ENCODE assay signal across 8 cellular contexts in genomic region chr10:22325272-22325947, GRCh38. TPM values are rescaled to one million over a fixed set of nuclear protein-coding genes. Genes with fewer than 3 reads are reported as not detected.
DNase-seq lines count a peak whose midpoint lies in the region; ATAC-seq, FAIRE-seq and TF ChIP-seq lines count a peak whose summit lies in the region.

No MANE protein-coding gene starts in this region.

- H3K36me3 ChIP-seq in GM23338 (ENCODE audit: insufficient read depth), result no peaks in the 10 kb centered on the region
- H3K36me3 ChIP-seq in GM12878 (ENCODE audit: control insufficient read depth in 2 of 2, insufficient read depth in 2 of 2, low read length in 1 of 2), result peaks cover 2 to 13% of the 10 kb centered on the region in 2 experiments; a peak in 3 of 4 replicates
- no peaks in the 10 kb centered on the region for H3K36me3 ChIP-seq in hepatocyte (replicated peaks; ENCODE audit: insufficient read depth, low read depth)

- H3K4me1 ChIP-seq in GM23338 (ENCODE audit: insufficient read depth), result peaks cover 57% of the 10 kb centered on the region
- peaks cover 9% of the 10 kb centered on the region for H3K4me1 ChIP-seq in GM12878 (ENCODE audit: control insufficient read depth, insufficient read depth, low read length)
- peaks cover 26% of the 10 kb centered on the region for H3K4me1 ChIP-seq in hepatocyte (ENCODE audit: insufficient read depth)

- SMC1A ChIA-PET in GM12878 (lab: Charles Lee; ENCODE audit: uncharacterized antibody, unreplicated experiment), result interaction anchor here (1.4 kb wide), 1 partner anchor 92 kb away, joined by 3 read pairs; no protein-coding TSS in a partner anchor

- RAD21 ChIA-PET in GM12878 (lab: Charles Lee; ENCODE audit: unreplicated experiment), result interaction anchor here (1.1 to 1.5 kb wide), 3 partner anchors 9 to 18 kb away, joined by 3 to 6 read pairs (median 5); partner anchors contain the start of gene COMMD3

- ATAC-seq in GM23338, result peak; percentile 80
- ATAC-seq in GM12878, result peak; percentile 45

- TF ChIP-seq POLR2A in GM12878 (IDR thresholded peaks at IDR 0.05; ENCODE audit: low read depth, low read length), result no peak

- TF ChIP-seq EP300 in GM12878 (IDR thresholded peaks at IDR 0.05; ENCODE audit: borderline replicate concordance in 1 of 2, control insufficient read depth in 1 of 2, low read depth in 2 of 2, low read length in 2 of 2), result no peak

- peaks cover 73% of the 10 kb centered on the region for H3K27me3 Mint-ChIP-seq in GM23338 (ENCODE audit: insufficient read depth, low read depth, poor library complexity)

- H3K9me3 Mint-ChIP-seq in GM23338, result peaks cover 4% of the 10 kb centered on the region; the same call in 2 of the 3 replicates

- peaks cover 82% of the 10 kb centered on the region for H3K27me3 ChIP-seq in GM23338 (ENCODE audit: insufficient read depth)
- peaks cover 3 to 14% of the 10 kb centered on the region in 2 experiments for H3K27me3 ChIP-seq in GM12878 (replicated peaks in 1 of 2; ENCODE audit: control insufficient read depth in 2 of 2, insufficient read depth in 2 of 2, low read length in 1 of 2)
- H3K27me3 ChIP-seq in hepatocyte, result peaks cover 27% of the 10 kb centered on the region

- in situ Hi-C loops in GM12878 (cut with MboI), result no loop called here

- BruUV-seq in GM12878 (replicated peaks; lab: Mats Ljungman, UMichigan), result no TSS peak

- under 1% methylated on average over 35 of the region's 82 CpGs for WGBS in GM12878 (ENCODE audit: insufficient coverage, insufficient replicate concordance, low lambda C conversion rate, missing lambda C conversion rate)
- WGBS in hepatocyte (ENCODE audit: low lambda C conversion rate, missing lambda C conversion rate), result 2% methylated on average over 21 of the region's 82 CpGs

- H3K79me2 ChIP-seq in GM23338 (replicated peaks; ENCODE audit: insufficient read depth), result 0 out of 2 replicates have a peak, but pooled peaks cover 4% of the 10 kb centered on the region
- H3K79me2 ChIP-seq in GM12878 (ENCODE audit: control insufficient read depth, insufficient read depth, low read length), result peaks cover 3% of the 10 kb centered on the region
- peaks cover 33% of the 10 kb centered on the region for H3K79me2 ChIP-seq in hepatocyte

- H4K20me1 ChIP-seq in GM23338 (replicated peaks; ENCODE audit: insufficient read depth) (peaks cover 10% of the 10 kb centered on the region; the same call in 1 of the 2 replicates), GM12878 (ENCODE audit: control insufficient read depth, insufficient read depth) (peaks cover 2% of the 10 kb centered on the region; the same call in 1 of the 2 replicates), hepatocyte (ENCODE audit: insufficient read depth, poor library complexity, severe bottlenecking) (peaks cover 36% of the 10 kb centered on the region)

- H3K27ac ChIP-seq in GM23338 (ENCODE audit: low read depth) (no peak overlapping the region), GM12878 (ENCODE audit: control insufficient read depth, insufficient read depth) (no peak overlapping the region), hepatocyte (peak overlapping the region; percentile 63)

- peak overlapping the region; percentile 71 for H3K4me3 Mint-ChIP-seq in GM23338

- peak overlapping the region; percentile 43; the same call in 1 of the 2 replicates for H3K9ac ChIP-seq in GM12878 (ENCODE audit: control insufficient read depth, insufficient read depth, low read length)

- CTCF ChIA-PET in GM12878 (lab: Yijun Ruan, JAX), result interaction anchor here (1.3 to 2.1 kb wide), 2 partner anchors 14 to 332 kb away, joined by 4 to 6 read pairs; no protein-coding TSS in a partner anchor

- peaks cover 2% of the 10 kb centered on the region; the same call in 2 of the 3 replicates for H3K9me3 ChIP-seq in GM12878 (replicated peaks; ENCODE audit: control insufficient read depth, insufficient read depth, low read length)
- H3K9me3 ChIP-seq in hepatocyte (ENCODE audit: low read depth), result no peaks in the 10 kb centered on the region

- H3F3A ChIP-seq in GM23338 (replicated peaks; ENCODE audit: low read depth), result peaks cover 19% of the 10 kb centered on the region; the same call in 1 of the 2 replicates

- no peak for FAIRE-seq in GM12878 (lab: Jason Lieb, UNC)

- peaks cover 37% of the 10 kb centered on the region for H3K4me1 Mint-ChIP-seq in GM23338

- DNase-seq in GM03348 (ENCODE audit: low spot score) (peak; percentile 92), GM23338 (ENCODE audit: low spot score) (peak; percentile 95), LHCN-M2 (ENCODE audit: low read depth) (peak; percentile 52), T1000 (lab: John Stamatoyannopoulos, UW) (peak; percentile 98), GM12878 (ENCODE audit: low read depth, low spot score) (no peak), hepatocyte (ENCODE audit: low spot score) (peak; percentile 85), putamen (ENCODE audit: low spot score) (peak; percentile 46), NCI-H446 treated with DMSO at 0.1 percent for 48 hours (lab: John Stamatoyannopoulos, UW) (no peak)

- POLR2A ChIA-PET in GM12878 (lab: Charles Lee), result interaction anchor here (0.6 to 1.8 kb wide), 2 partner anchors 9 to 476 kb away, joined by 3 to 9 read pairs; partner anchors contain the start of gene COMMD3

- H3K36me3 Mint-ChIP-seq in GM23338 (ENCODE audit: low read depth), result no peaks in the 10 kb centered on the region; the same call in 2 of the 3 replicates

- intact Hi-C loops in GM12878 (cut with micrococcal nuclease; ENCODE audit: unreplicated experiment), result no loop called here

- TF ChIP-seq RAD21 in GM12878 (IDR thresholded peaks at IDR 0.05; ENCODE audit: insufficient read depth, low read depth, low read length), result no peak

- no peak overlapping the region for H3K27ac Mint-ChIP-seq in GM23338

- no peaks in the 10 kb centered on the region for H3K9me2 ChIP-seq in GM23338 (ENCODE audit: insufficient read depth)
- H3K9me2 ChIP-seq in hepatocyte (replicated peaks; ENCODE audit: insufficient read depth), result no peaks in the 10 kb centered on the region

- H2AFZ ChIP-seq in GM23338, result no peak overlapping the region
- H2AFZ ChIP-seq in GM12878 (ENCODE audit: control insufficient read depth, low read depth, low read length), result peak overlapping the region; percentile 49
- peak overlapping the region; percentile 81 for H2AFZ ChIP-seq in hepatocyte

- H3K4me3 ChIP-seq in GM23338 (peak overlapping the region; percentile 55), GM12878 (peak overlapping the region; percentile 82), hepatocyte (peak overlapping the region; percentile 83)

- H3K4me2 ChIP-seq in GM23338, result peak overlapping the region; percentile 82
- peak overlapping the region; percentile 98 for H3K4me2 ChIP-seq in GM12878 (ENCODE audit: control insufficient read depth, insufficient read depth)
- peak overlapping the region; percentile 95 for H3K4me2 ChIP-seq in hepatocyte

- TF ChIP-seq CTCF in GM23338 (conservative IDR thresholded peaks at IDR 0.05; ENCODE audit: low read depth in 2 of 2), result no peak
- no peak for TF ChIP-seq CTCF in GM12878 (IDR thresholded peaks at IDR 0.05 in 2 of 3, conservative IDR thresholded peaks at IDR 0.05 in 1 of 3; ENCODE audit: control insufficient read depth in 2 of 3, extremely low read depth in 1 of 3, insufficient read depth in 1 of 3, low read depth in 3 of 3, low read length in 3 of 3)
- no peak for TF ChIP-seq CTCF in hepatocyte (IDR thresholded peaks at IDR 0.05; ENCODE audit: poor library complexity)

RNA-seq across cellular contexts. Expression of gene BMI1, which starts 4.5 kb away (rescaled TPM):
- total RNA-seq in GM23338 (2014; rRNA removed; shearing (Covaris generic)), result 9.7 and 10.7 TPM in 2 replicates
- 2.0 and 2.3 TPM in 2 replicates for polyA plus RNA-seq in GM23338 (2016; fragmentation: Nextera tagmentation; extraction: Ambion mirVana)
- 53.9 and 79.9 TPM in 2 replicates for total RNA-seq in LHCN-M2 (2014; rRNA removed)
- polyA plus RNA-seq in LHCN-M2 (2012), result 23.4 TPM
- total RNA-seq in GM12878 (2013; cell fraction: nucleolus; rRNA removed), result 43.7 and 47.2 TPM in 2 replicates
- 27.5 and 34.6 TPM in 2 replicates for total RNA-seq in GM12878 (2014; rRNA removed)
- total RNA-seq in GM12878 (2014; rRNA removed; fragmentation: Illumina TruSeq; extraction: Trizol), result 31.5 and 32.4 TPM in 2 replicates
- 29.1 and 29.4 TPM in 2 replicates for total RNA-seq in GM12878 (2021)
- 10.5 TPM for polyA plus RNA-seq in GM12878 (2011; ENCODE audit: low read depth)
- 49.7 and 70.6 TPM in 2 replicates for polyA plus RNA-seq in GM12878 (2011; rRNA removed)
- polyA plus RNA-seq in GM12878 (2011; cell fraction: cytosol; rRNA removed), result 20.6 and 22.9 TPM in 2 replicates
- 77.8 and 78.2 TPM in 2 replicates for polyA plus RNA-seq in GM12878 (2011; cell fraction: nucleus; rRNA removed)
- 25.9 and 26.9 TPM in 2 replicates for polyA plus RNA-seq in GM12878 (2012)
- 32.1 and 39.0 TPM in 2 replicates for polyA plus RNA-seq in GM12878 (2014; fragmentation: Illumina TruSeq; extraction: Trizol)
- polyA plus RNA-seq in GM12878 (2014; fragmentation: Nextera tagmentation; extraction: Ambion mirVana), result 10 to 100 TPM in 1 of 2 experiments, 1 to 10 TPM in 1; 8.0 to 12.4 TPM
- polyA plus RNA-seq in GM12878 (2014; rRNA removed), result 24.2 and 24.6 TPM in 2 replicates
- polyA plus RNA-seq in GM12878 (2016; fragmentation: Nextera tagmentation; extraction: Ambion mirVana), result 10 to 100 TPM; 17.4 to 19.5 TPM
- 47.5 and 83.2 TPM in 2 replicates for polyA minus RNA-seq in GM12878 (2011; rRNA and poly(A)+ RNA removed)
- 16.7 and 33.9 TPM in 2 replicates for polyA minus RNA-seq in GM12878 (2011; cell fraction: cytosol; rRNA and poly(A)+ RNA removed)
- polyA minus RNA-seq in GM12878 (2011; cell fraction: nucleus; rRNA and poly(A)+ RNA removed), result 18.1 and 22.3 TPM in 2 replicates
- total RNA-seq in hepatocyte, result 49.1 and 59.8 TPM in 2 replicates
- 23.5 and 25.5 TPM in 2 replicates for polyA plus RNA-seq in hepatocyte

RNA-seq across cellular contexts. Expression of gene COMMD3, which starts 9.2 kb away (rescaled TPM):
- 1.1 and 2.5 TPM in 2 replicates for total RNA-seq in GM23338 (2014; rRNA removed; shearing (Covaris generic))
- polyA plus RNA-seq in GM23338 (2016; fragmentation: Nextera tagmentation; extraction: Ambion mirVana) (5.2 and 6.0 TPM in 2 replicates), GM12878 (2011; rRNA removed) (101 and 151 TPM in 2 replicates), GM12878 (2014; fragmentation: Illumina TruSeq; extraction: Trizol) (68.1 and 74.9 TPM in 2 replicates), GM12878 (2014; fragmentation: Nextera tagmentation; extraction: Ambion mirVana) (100 to 1,000 TPM; 238 to 248 TPM), GM12878 (2014; rRNA removed) (60.9 and 64.7 TPM in 2 replicates), GM12878 (2016; fragmentation: Nextera tagmentation; extraction: Ambion mirVana) (100 to 1,000 TPM; 171 to 205 TPM), hepatocyte (91.2 and 92.3 TPM in 2 replicates)
- total RNA-seq in LHCN-M2 (2014; rRNA removed) (37.5 and 56.6 TPM in 2 replicates), GM12878 (2014; rRNA removed) (65.3 and 70.9 TPM in 2 replicates), GM12878 (2014; rRNA removed; fragmentation: Illumina TruSeq; extraction: Trizol) (64.5 and 72.3 TPM in 2 replicates), GM12878 (2021) (68.0 and 74.3 TPM in 2 replicates), hepatocyte (50.1 and 55.1 TPM in 2 replicates)
- 59.2 TPM for polyA plus RNA-seq in LHCN-M2 (2012)
- 52.1 and 56.3 TPM in 2 replicates for total RNA-seq in GM12878 (2013; cell fraction: nucleolus; rRNA removed)
- polyA plus RNA-seq in GM12878 (2011; ENCODE audit: low read depth), result 65.1 TPM
- polyA plus RNA-seq in GM12878 (2011; cell fraction: cytosol; rRNA removed), result 33.9 and 35.7 TPM in 2 replicates
- polyA plus RNA-seq in GM12878 (2011; cell fraction: nucleus; rRNA removed), result 63.7 and 81.5 TPM in 2 replicates
- polyA plus RNA-seq in GM12878 (2012), result 65.2 and 75.4 TPM in 2 replicates
- polyA minus RNA-seq in GM12878 (2011; rRNA and poly(A)+ RNA removed), result 16.1 and 21.0 TPM in 2 replicates
- 2.5 and 4.7 TPM in 2 replicates for polyA minus RNA-seq in GM12878 (2011; cell fraction: cytosol; rRNA and poly(A)+ RNA removed)
- polyA minus RNA-seq in GM12878 (2011; cell fraction: nucleus; rRNA and poly(A)+ RNA removed), result 21.8 and 26.3 TPM in 2 replicates

RNA-seq across cellular contexts. Expression of gene SPAG6, which starts 19.9 kb away (rescaled TPM):
- 0.12 TPM in 1 of 2 replicates, not detected in the other for total RNA-seq in GM23338 (2014; rRNA removed; shearing (Covaris generic))
- polyA plus RNA-seq in GM23338 (2016; fragmentation: Nextera tagmentation; extraction: Ambion mirVana) (0.21 and 0.33 TPM in 2 replicates), GM12878 (2011; rRNA removed) (0.34 and 0.71 TPM in 2 replicates), GM12878 (2014; fragmentation: Illumina TruSeq; extraction: Trizol) (0.53 and 0.95 TPM in 2 replicates), GM12878 (2014; fragmentation: Nextera tagmentation; extraction: Ambion mirVana) (under 1 TPM; 0.13 to 0.26 TPM), GM12878 (2014; rRNA removed) (0.65 and 0.99 TPM in 2 replicates), GM12878 (2016; fragmentation: Nextera tagmentation; extraction: Ambion mirVana) (under 1 TPM in 1 of 2 experiments, not detected in 1; 0.43 TPM), hepatocyte (0.24 TPM in 1 of 2 replicates, not detected in the other)
- total RNA-seq in LHCN-M2 (2014; rRNA removed) (not detected in 2 replicates), GM12878 (2014; rRNA removed) (0.27 and 0.51 TPM in 2 replicates), GM12878 (2014; rRNA removed; fragmentation: Illumina TruSeq; extraction: Trizol) (0.40 and 0.60 TPM in 2 replicates), GM12878 (2021) (0.21 and 0.36 TPM in 2 replicates), hepatocyte (0.17 and 0.28 TPM in 2 replicates)
- not detected for polyA plus RNA-seq in LHCN-M2 (2012)
- total RNA-seq in GM12878 (2013; cell fraction: nucleolus; rRNA removed), result 0.21 and 0.49 TPM in 2 replicates
- 0.10 TPM for polyA plus RNA-seq in GM12878 (2011; ENCODE audit: low read depth)
- polyA plus RNA-seq in GM12878 (2011; cell fraction: cytosol; rRNA removed), result 0.16 and 0.25 TPM in 2 replicates
- 0.30 and 0.38 TPM in 2 replicates for polyA plus RNA-seq in GM12878 (2011; cell fraction: nucleus; rRNA removed)
- polyA plus RNA-seq in GM12878 (2012), result 0.21 and 0.24 TPM in 2 replicates
- 0.21 and 0.22 TPM in 2 replicates for polyA minus RNA-seq in GM12878 (2011; rRNA and poly(A)+ RNA removed)
- not detected in 2 replicates for polyA minus RNA-seq in GM12878 (2011; cell fraction: cytosol; rRNA and poly(A)+ RNA removed)
- 0.36 TPM in 1 of 2 replicates, not detected in the other for polyA minus RNA-seq in GM12878 (2011; cell fraction: nucleus; rRNA and poly(A)+ RNA removed)

Comparison
In these comparisons a context has a peak if more than half of its experiments do, and no peak if none do; other contexts are left out.
1. DNase-seq: peak in GM03348 (single experiment), GM23338 (single experiment), LHCN-M2 (single experiment), T1000 (single experiment), hepatocyte (single experiment) and putamen (single experiment); none in GM12878 (single experiment) and NCI-H446 treated with DMSO at 0.1 percent for 48 hours (single experiment).
2. RNA of gene COMMD3, which starts 9.2 kb away (total RNA-seq): 52.1 to 74.3 TPM in GM12878, 50.1 to 55.1 TPM in hepatocyte and 37.5 to 56.6 TPM in LHCN-M2; 1.1 to 2.5 TPM in GM23338; every median in the first group is over 10 times any median in the second.
3. Peak in every context shown above with its lines, with median percentiles within 50 percentile points of each other: H3K4me2 ChIP-seq and H3K4me3 ChIP-seq.